ENCODE assay signal across 7 cellular contexts in genomic region chr9:130339306-130339705, GRCh38.
"Had no signal": no experiment of that assay in that cellular context is flagged by ENCODE, and none has a peak within 500 bp of the region (broad histone marks: within the 10 kb centered on the region; RNA-seq: fewer than 3 reads in every experiment).

No MANE protein-coding gene starts in this region.

- H3K4me3 Mint-ChIP-seq: GM23338 had no signal

- H3K27ac Mint-ChIP-seq: GM23338 had no signal

- H3K9ac ChIP-seq: KMS-11 had no signal

- H2AFZ ChIP-seq: GM23338 had no signal

- H3K9me3 Mint-ChIP-seq: GM23338 had no signal

- H3K27ac ChIP-seq: HL-60, KMS-11 had no signal

- H3K4me1 ChIP-seq: HAP-1 had no signal

- ATAC-seq: GM23338, HCT116 had no signal

- H3K36me3 ChIP-seq: HAP-1 had no signal

- H3K4me3 ChIP-seq: GM23338, HAP-1 had no signal

- H3K9me3 ChIP-seq: HAP-1 had no signal

- H3K4me2 ChIP-seq: GM23338, KMS-11 had no signal

- H3K4me1 Mint-ChIP-seq: GM23338 had no signal

- DNase-seq: IMR-90, KBM-7 had no signal
